7 cellular contexts compared by ENCODE assay signal in genomic region chr10:130551676-130552075, GRCh38.
"Had no signal": no experiment of that assay in that cellular context is flagged by ENCODE, and none has a peak within 500 bp of the region (broad histone marks: within the 10 kb centered on the region; RNA-seq: fewer than 3 reads in every experiment).

No MANE protein-coding gene starts in this region.

- H3K4me3 Mint-ChIP-seq: GM23338, HFFc6, IgD-negative memory B cell had no signal

- H3K27ac Mint-ChIP-seq: GM23338, HFFc6 had no signal

- H3K36me3 ChIP-seq: HAP-1 had no signal

- DNase-seq: HFFc6 had no signal

- H3K36me3 Mint-ChIP-seq: IgD-negative memory B cell had no signal

- H3K4me1 ChIP-seq: HAP-1 had no signal

- H3K27me3 Mint-ChIP-seq: IgD-negative memory B cell had no signal

- H3K27ac ChIP-seq: HL-60 had no signal

- H3K4me2 ChIP-seq: GM23338 had no signal

- ATAC-seq: GM23338, HCT116, HepG2 had no signal

- H3K4me3 ChIP-seq: GM23338, HAP-1 had no signal

- H3K9me3 ChIP-seq: HAP-1 had no signal

- H3K4me1 Mint-ChIP-seq: GM23338 had no signal

- H2AFZ ChIP-seq: GM23338 had no signal
